32 cellular contexts compared by ENCODE assay signal in genomic region chr15:38010390-38010789, GRCh38.
DNase-seq lines count a peak whose midpoint lies in the region; ATAC-seq and TF ChIP-seq lines count a peak whose summit lies in the region.
"Had no signal": no experiment of that assay in that cellular context is flagged by ENCODE, and none has a peak within 500 bp of the region (broad histone marks: within the 10 kb centered on the region; RNA-seq: fewer than 3 reads in every experiment).

No MANE protein-coding gene starts in this region.

- POLR2A ChIA-PET in AG04449 (lab: Yijun Ruan, JAX) = no interaction called here

- TF ChIP-seq CTCF in AG04449 (IDR thresholded peaks at IDR 0.05; ENCODE audit: insufficient read depth, low read length, missing control alignments) = peak; percentile 48
- TF ChIP-seq CTCF in chondrocyte (IDR thresholded peaks at IDR 0.05) = peak; percentile 29
- TF ChIP-seq CTCF in fibroblast of villous mesenchyme (IDR thresholded peaks at IDR 0.05; ENCODE audit: insufficient read depth, low read depth, low read length) = peak; percentile 30
- TF ChIP-seq CTCF in omental fat pad (IDR thresholded peaks at IDR 0.05) = no peak

- no peak overlapping the region for H3K4me3 Mint-ChIP-seq in chondrocyte (ENCODE audit: unreplicated experiment)
- H3K4me3 Mint-ChIP-seq: activated CD4-positive, alpha-beta T cell treated with anti-CD3 and anti-CD28 coated beads, Interleukin-2, amount 10 ng/mL, durations not matched to agents 24 days and 14 days; activated naive CD8-positive, alpha-beta T cell; CD4-positive, alpha-beta T cell; effector memory CD8-positive, alpha-beta T cell; immature natural killer cell; natural killer cell treated with Interleukin-12 subunit alpha and Interleukin-12 subunit beta and Interleukin-15 and Interleukin-18, amount 100 ng/mL, for 72 hours; stimulated activated memory B cell treated with anti-CD40 and anti-IgM and Interleukin-4, amounts not matched to agents 10 μg/mL and 1 μg/mL and 100 μg/mL, for 72 hours; type B pancreatic cell; WTC11 had no signal

- no peaks in the 10 kb centered on the region for H3K36me3 ChIP-seq in H7 (replicated peaks; ENCODE audit: control insufficient read depth, insufficient read depth, low read length)
- H3K36me3 ChIP-seq: pancreas, SJSA1 had no signal

- peaks cover 8% of the 10 kb centered on the region for H3K4me1 Mint-ChIP-seq in chondrocyte (ENCODE audit: low read depth)
- H3K4me1 Mint-ChIP-seq: activated CD4-positive, alpha-beta T cell treated with anti-CD3 and anti-CD28 coated beads, Interleukin-2, amount 10 ng/mL, durations not matched to agents 24 days and 14 days; immature natural killer cell had no signal

- no peaks in the 10 kb centered on the region for H3K9me3 Mint-ChIP-seq in chondrocyte (ENCODE audit: low read depth)
- H3K9me3 Mint-ChIP-seq: activated CD4-positive, alpha-beta T cell treated with anti-CD3 and anti-CD28 coated beads, Interleukin-2, amount 10 ng/mL, durations not matched to agents 24 days and 14 days; CD4-positive, alpha-beta T cell; effector memory CD8-positive, alpha-beta T cell; natural killer cell treated with Interleukin-12 subunit alpha and Interleukin-12 subunit beta and Interleukin-15 and Interleukin-18, amount 100 ng/mL, for 72 hours; stimulated activated memory B cell treated with anti-CD40 and anti-IgM and Interleukin-4, amounts not matched to agents 10 μg/mL and 1 μg/mL and 100 μg/mL, for 72 hours; type B pancreatic cell; WTC11 had no signal

- no peak overlapping the region for H3K4me3 ChIP-seq in AG04449 (ENCODE audit: low read depth, low read length)
- no peak overlapping the region for H3K4me3 ChIP-seq in H7 (ENCODE audit: insufficient read depth, low read depth, low read length)
- no peak overlapping the region for H3K4me3 ChIP-seq in fibroblast of villous mesenchyme (ENCODE audit: low read depth, low read length)
- H3K4me3 ChIP-seq: GM23248, mucosa of descending colon, pancreas, SJSA1 had no signal

- ATAC-seq in omental fat pad (ENCODE audit: low FRiP score) (no peak), HG03432 (IDR thresholded peaks at IDR 0.05; ENCODE audit: unreplicated experiment) (no peak)
- ATAC-seq: effector memory CD8-positive, alpha-beta T cell; left cardiac atrium; mucosa of descending colon; natural killer cell treated with Interleukin-12 subunit alpha and Interleukin-12 subunit beta and Interleukin-15 and Interleukin-18, amount 100 ng/mL, for 72 hours; pancreas; stimulated activated memory B cell treated with anti-CD40 and anti-IgM and Interleukin-4, amounts not matched to agents 10 μg/mL and 1 μg/mL and 100 μg/mL, for 72 hours; WTC11 had no signal

- H3K36me3 Mint-ChIP-seq in chondrocyte (ENCODE audit: low read depth) = no peaks in the 10 kb centered on the region
- H3K36me3 Mint-ChIP-seq: activated naive CD8-positive, alpha-beta T cell; immature natural killer cell; natural killer cell treated with Interleukin-12 subunit alpha and Interleukin-12 subunit beta and Interleukin-15 and Interleukin-18, amount 100 ng/mL, for 72 hours; stimulated activated memory B cell treated with anti-CD40 and anti-IgM and Interleukin-4, amounts not matched to agents 10 μg/mL and 1 μg/mL and 100 μg/mL, for 72 hours; type B pancreatic cell; WTC11 had no signal

- DNase-seq in AG04449 (ENCODE audit: low read depth, low spot score) (no peak), H7 (peak; percentile 41), chondrocyte (ENCODE audit: low spot score) (no peak), fibroblast of villous mesenchyme (ENCODE audit: low read depth) (peak; percentile 42), NCI-H1694 treated with DMSO at 0.1 percent for 48 hours (lab: John Stamatoyannopoulos, UW) (no peak), omental fat pad (ENCODE audit: low spot score) (no peak)
- no peak for DNase-seq in activated T-cell treated with anti-CD3 and anti-CD28 coated beads, Interleukin-2, amount 50 U/mL, for 48 hours
- DNase-seq: activated CD4-positive, alpha-beta T cell treated with anti-CD3 and anti-CD28 coated beads, Interleukin-2, amount 10 ng/mL, durations not matched to agents 24 days and 14 days; activated effector memory CD4-positive, alpha-beta T cell treated with anti-CD3 and anti-CD28 coated beads, Interleukin-2, amount 50 U/mL, for 16 hours; AML-193; anterior cingulate cortex; CD4-positive, alpha-beta T cell; cortex of kidney; DMS79 treated with DMSO at 0.1 percent for 48 hours; effector memory CD8-positive, alpha-beta T cell; GM23248; hypothalamus; immature natural killer cell; Karpas-422; left cardiac atrium; mucosa of descending colon; NCI-H1694; pancreas; RPMI8226; substantia nigra had no signal

- no peaks in the 10 kb centered on the region for H3K27me3 ChIP-seq in H7 (ENCODE audit: control insufficient read depth, insufficient read depth, low read length)
- H3K27me3 ChIP-seq: pancreas, SJSA1 had no signal

- CTCF ChIA-PET in AG04449 (lab: Yijun Ruan, JAX) = interaction anchor here (0.9 to 2.3 kb wide), 3 partner anchors 15 to 431 kb away, joined by 3 to 11 read pairs (median 5); no protein-coding TSS in a partner anchor

- H3K27ac Mint-ChIP-seq in chondrocyte (ENCODE audit: unreplicated experiment) = no peak overlapping the region
- H3K27ac Mint-ChIP-seq: activated CD4-positive, alpha-beta T cell treated with anti-CD3 and anti-CD28 coated beads, Interleukin-2, amount 10 ng/mL, durations not matched to agents 24 days and 14 days; activated naive CD8-positive, alpha-beta T cell; CD4-positive, alpha-beta T cell; effector memory CD8-positive, alpha-beta T cell; natural killer cell treated with Interleukin-12 subunit alpha and Interleukin-12 subunit beta and Interleukin-15 and Interleukin-18, amount 100 ng/mL, for 72 hours; stimulated activated memory B cell treated with anti-CD40 and anti-IgM and Interleukin-4, amounts not matched to agents 10 μg/mL and 1 μg/mL and 100 μg/mL, for 72 hours; type B pancreatic cell; WTC11 had no signal

- H3K27me3 Mint-ChIP-seq in chondrocyte (ENCODE audit: low read depth) = no peaks in the 10 kb centered on the region
- H3K27me3 Mint-ChIP-seq: activated CD4-positive, alpha-beta T cell treated with anti-CD3 and anti-CD28 coated beads, Interleukin-2, amount 10 ng/mL, durations not matched to agents 24 days and 14 days; CD4-positive, alpha-beta T cell; type B pancreatic cell had no signal

Comparison
In these comparisons a context has a peak if more than half of its experiments do, and no peak if none do; other contexts are left out.
1. DNase-seq: peak in H7 (single experiment) and fibroblast of villous mesenchyme (single experiment); none in AG04449 (single experiment), chondrocyte (single experiment), NCI-H1694 treated with DMSO at 0.1 percent for 48 hours (single experiment), omental fat pad (single experiment) and activated T-cell treated with anti-CD3 and anti-CD28 coated beads, Interleukin-2, amount 50 U/mL, for 48 hours (0 of 2).
2. CTCF ChIP-seq: peak in AG04449 (single experiment), chondrocyte (single experiment) and fibroblast of villous mesenchyme (single experiment); none in omental fat pad (0 of 3).